8 cellular contexts compared by ENCODE assay signal in the genomic region with DNA sequence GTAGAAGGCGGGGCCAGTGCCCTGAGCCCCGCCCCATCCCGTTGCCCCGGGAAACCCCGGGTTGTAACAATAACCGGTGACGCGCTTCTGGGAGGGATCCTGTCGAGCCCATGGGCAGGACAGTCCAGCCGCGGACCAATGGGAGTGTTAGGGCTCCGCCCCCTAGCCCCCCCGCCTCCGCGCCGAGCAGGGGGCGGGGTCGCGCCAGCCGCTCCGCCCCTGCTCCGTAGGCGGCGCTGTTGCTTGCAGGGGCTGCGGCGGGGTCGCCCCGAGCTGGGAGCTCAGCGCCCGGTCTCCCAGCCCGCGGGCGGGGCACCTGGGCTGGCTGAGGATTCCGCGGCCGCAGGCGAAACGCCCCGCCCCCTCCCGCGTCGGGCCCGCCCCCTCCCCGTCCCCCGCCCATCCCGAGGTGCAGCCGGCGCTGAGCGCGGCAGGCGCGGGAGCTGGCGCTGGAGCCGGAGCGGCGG. TPM values are rescaled to one million over a fixed set of nuclear protein-coding genes. Genes with fewer than 3 reads are reported as not detected.
DNase-seq lines count a peak whose midpoint lies in the region; ATAC-seq, FAIRE-seq and TF ChIP-seq lines count a peak whose summit lies in the region.

A gene (plus strand): TSS at position 407 of the 467 bp plus-strand sequence.

- intact Hi-C loops in kidney (cut with DNase I) = no loop called here

- TF ChIP-seq CTCF in choroid plexus epithelial cell (conservative IDR thresholded peaks at IDR 0.05; ENCODE audit: low read depth, low read length) = no peak
- TF ChIP-seq CTCF in kidney (IDR thresholded peaks at IDR 0.05; ENCODE audit: borderline replicate concordance, extremely low read depth, insufficient read depth) = peak; percentile 38

- peak; percentile 95 for FAIRE-seq in kidney (lab: Jason Lieb, UNC)

- peak within 1 kb of the TSS; percentile 56 for H3K4me3 ChIP-seq in choroid plexus epithelial cell (ENCODE audit: low read depth, low read length)
- H3K4me3 ChIP-seq in kidney (ENCODE audit: low read length in 2 of 2) = peak within 1 kb of the TSS; percentile 46 to 62

- no peak within 1 kb of the TSS for H3K27ac ChIP-seq in kidney (ENCODE audit: low read depth in 2 of 2, low read length in 2 of 2)

- H3K9ac ChIP-seq in kidney (ENCODE audit: low read length in 2 of 2) = peak within 1 kb of the TSS in 1 of 2 donors; percentile 12

- H3K36me3 ChIP-seq in kidney (ENCODE audit: control insufficient read depth in 1 of 2, insufficient read depth in 2 of 2, low read length in 2 of 2) = no peaks in the 10 kb centered on the region

- H3K4me1 ChIP-seq in kidney (ENCODE audit: control insufficient read depth in 1 of 2, insufficient read depth in 1 of 2, low read depth in 1 of 2, low read length in 2 of 2) = peaks cover 5 to 14% of the 10 kb centered on the region in 2 donors

- DNase-seq in AG08395 (ENCODE audit: low spot score) = peak; percentile 100
- DNase-seq in NCI-H345 treated with DMSO at 0.1 percent for 48 hours (lab: John Stamatoyannopoulos, UW; ENCODE audit: unreplicated experiment) = peak; percentile 96
- DNase-seq in activated CD4-positive, alpha-beta T cell treated with anti-CD3 and anti-CD28 coated beads for 1 hour = peak; percentile 90
- peak; percentile 97 for DNase-seq in choroid plexus epithelial cell (ENCODE audit: low read depth)
- peak; percentile 99 for DNase-seq in kidney
- peak; percentile 80 to 87 for DNase-seq in stimulated activated CD4-positive, alpha-beta T cell treated with anti-CD3 and anti-CD28 coated beads, Interleukin-15, amount 100 ng/mL, for 1 hour (ENCODE audit: low read depth in 1 of 2, low spot score in 1 of 2)

- ATAC-seq in GM19025 (IDR thresholded peaks at IDR 0.05; ENCODE audit: low read depth, unreplicated experiment) (peak; percentile 95), HG03354 (IDR thresholded peaks at IDR 0.05; ENCODE audit: poor library complexity, severe bottlenecking, unreplicated experiment) (peak; percentile 89)

- no peaks in the 10 kb centered on the region for H3K9me3 ChIP-seq in kidney (ENCODE audit: control insufficient read depth in 1 of 2, low read length in 2 of 2)

RNA-seq across cellular contexts. Expression of the gene that starts here (rescaled TPM):
- total RNA-seq in kidney = 1.0 TPM
- 0.47 TPM for polyA plus RNA-seq in kidney (ENCODE audit: insufficient read depth, low read depth, low replicate concordance)
